In the genomic region with DNA sequence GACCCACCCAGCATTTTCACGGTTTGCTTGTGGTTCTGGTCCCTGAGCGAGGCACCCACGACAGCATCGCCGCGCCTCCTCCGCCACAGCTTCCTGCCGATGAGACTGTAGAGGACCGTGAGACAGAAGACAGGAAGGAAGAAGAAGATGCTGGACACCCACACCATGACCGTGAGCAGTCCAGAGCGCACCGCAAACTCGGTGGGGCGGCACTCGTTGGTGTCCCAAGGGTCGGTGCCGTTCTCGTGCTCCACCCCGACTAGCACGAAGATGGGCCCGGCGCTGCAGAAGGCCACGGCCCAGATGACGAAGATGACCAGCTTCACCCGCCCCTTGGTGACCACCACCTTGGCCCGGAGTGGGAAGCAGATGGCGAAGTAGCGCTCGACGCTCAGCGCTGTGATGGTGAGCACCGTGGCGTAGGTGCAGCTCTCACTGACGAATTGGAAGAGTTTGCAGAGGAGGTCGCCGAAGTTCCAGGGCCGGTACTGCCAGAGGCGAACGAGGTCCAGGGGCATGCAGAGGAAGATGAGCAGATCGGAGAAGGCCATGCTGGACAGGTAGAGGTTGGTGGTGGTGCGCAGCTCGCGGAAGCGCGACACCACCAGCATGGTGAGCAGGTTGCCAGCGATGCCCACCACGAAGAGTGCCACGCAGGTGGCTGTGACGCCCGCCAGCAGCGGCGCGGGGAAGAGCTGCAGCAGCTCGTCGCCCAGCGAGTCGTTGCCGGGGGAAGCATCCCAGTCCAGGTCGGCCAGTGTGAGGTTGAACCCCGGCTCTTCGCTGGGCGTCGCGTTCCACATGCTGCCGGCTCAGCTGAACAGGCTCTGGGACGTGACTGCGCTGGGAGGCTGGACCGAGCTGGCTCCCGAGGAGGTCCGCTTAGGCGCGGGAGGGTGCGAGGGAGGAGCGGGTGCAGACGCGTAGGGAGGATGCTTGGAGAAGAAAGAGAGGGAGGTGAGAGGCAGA, we compare ENCODE assay signal across 14 cellular contexts. TPM values are rescaled to one million over a fixed set of nuclear protein-coding genes. Genes with fewer than 3 reads are reported as not detected.
DNase-seq lines count a peak whose midpoint lies in the region; ATAC-seq and TF ChIP-seq lines count a peak whose summit lies in the region.
"Had no signal": no experiment of that assay in that cellular context is flagged by ENCODE, and none has a peak within 500 bp of the region (broad histone marks: within the 10 kb centered on the region; RNA-seq: fewer than 3 reads in every experiment).

A gene with protein sequence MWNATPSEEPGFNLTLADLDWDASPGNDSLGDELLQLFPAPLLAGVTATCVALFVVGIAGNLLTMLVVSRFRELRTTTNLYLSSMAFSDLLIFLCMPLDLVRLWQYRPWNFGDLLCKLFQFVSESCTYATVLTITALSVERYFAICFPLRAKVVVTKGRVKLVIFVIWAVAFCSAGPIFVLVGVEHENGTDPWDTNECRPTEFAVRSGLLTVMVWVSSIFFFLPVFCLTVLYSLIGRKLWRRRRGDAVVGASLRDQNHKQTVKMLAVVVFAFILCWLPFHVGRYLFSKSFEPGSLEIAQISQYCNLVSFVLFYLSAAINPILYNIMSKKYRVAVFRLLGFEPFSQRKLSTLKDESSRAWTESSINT (minus strand): TSS at position 846 of the 969 bp plus-strand sequence. CDS start 43 bp downstream, at position 803.

- H3K36me3 Mint-ChIP-seq in GM23338 (ENCODE audit: low read depth) (peaks cover 7% of the 10 kb centered on the region; the same call in 1 of the 3 replicates), immature natural killer cell (peaks cover 0 to 11% (median 0%) of the 10 kb centered on the region in 3 donors)

- H3K4me1 Mint-ChIP-seq in GM23338 = peaks cover 22% of the 10 kb centered on the region
- peaks cover 35 to 36% of the 10 kb centered on the region in 2 donors for H3K4me1 Mint-ChIP-seq in immature natural killer cell

- H3K27me3 ChIP-seq in GM23338 (ENCODE audit: insufficient read depth) = peaks cover 75% of the 10 kb centered on the region

- no peaks in the 10 kb centered on the region for H3K79me2 ChIP-seq in GM23338 (replicated peaks; ENCODE audit: insufficient read depth)

- H3K9me3 Mint-ChIP-seq in GM23338 (peaks cover 4% of the 10 kb centered on the region; the same call in 2 of the 3 replicates), immature natural killer cell (peaks cover 0 to 13% (median 0%) of the 10 kb centered on the region in 6 donors)

- no peak within 1 kb of the TSS for H3K27ac Mint-ChIP-seq in GM23338
- H3K27ac Mint-ChIP-seq in immature natural killer cell = peak within 1 kb of the TSS; percentile 31 to 92 (median 84)

- no peaks in the 10 kb centered on the region for H3F3A ChIP-seq in GM23338 (replicated peaks; ENCODE audit: low read depth)

- peaks cover 17% of the 10 kb centered on the region for H3K4me1 ChIP-seq in GM23338 (ENCODE audit: insufficient read depth)

- no peaks in the 10 kb centered on the region for H4K20me1 ChIP-seq in GM23338 (replicated peaks; ENCODE audit: insufficient read depth)

- no peaks in the 10 kb centered on the region for H3K36me3 ChIP-seq in GM23338 (ENCODE audit: insufficient read depth)
- H3K36me3 ChIP-seq: esophagus squamous epithelium had no signal

- H3K9me2 ChIP-seq in GM23338 (ENCODE audit: insufficient read depth) = no peaks in the 10 kb centered on the region

- ATAC-seq in GM23338 = peak; percentile 54
- no peak for ATAC-seq in GM18873 (IDR thresholded peaks at IDR 0.05; ENCODE audit: low FRiP score, unreplicated experiment)
- no peak for ATAC-seq in GM21737 (IDR thresholded peaks at IDR 0.05; ENCODE audit: unreplicated experiment)
- ATAC-seq: body of pancreas, PC-3 had no signal

- H3K27ac ChIP-seq in GM23338 (ENCODE audit: low read depth) = no peak within 1 kb of the TSS
- H3K27ac ChIP-seq: body of pancreas, esophagus squamous epithelium had no signal

- H3K4me3 ChIP-seq in GM23338 = peak within 1 kb of the TSS; percentile 55
- H3K4me3 ChIP-seq: body of pancreas had no signal

- peak within 1 kb of the TSS; percentile 71 for H3K4me3 Mint-ChIP-seq in GM23338
- H3K4me3 Mint-ChIP-seq in immature natural killer cell = peak within 1 kb of the TSS; percentile 83 to 90 (median 86)

- DNase-seq in AG20443 (ENCODE audit: low spot score) (peak; percentile 12), GM23338 (ENCODE audit: low spot score) (peak; percentile 51), activated gamma-delta T cell treated with Interleukin-2 at 50 U/mL for 16 hours (peak; percentile 7), immature natural killer cell (peak; percentile 69 to 74 (median 72)), dedifferentiated amniotic fluid mesenchymal stem cell (ENCODE audit: extremely low spot score) (no peak), SW 1271 (lab: John Stamatoyannopoulos, UW) (no peak)
- DNase-seq: esophagus squamous epithelium, NCI-H187, PC-3 had no signal

- H3K4me2 ChIP-seq in GM23338 = peak within 1 kb of the TSS; percentile 87

- peak within 1 kb of the TSS; percentile 58 for H2AFZ ChIP-seq in GM23338

- no peak for TF ChIP-seq CTCF in GM23338 (conservative IDR thresholded peaks at IDR 0.05; ENCODE audit: low read depth in 2 of 2)

- H3K27me3 Mint-ChIP-seq in GM23338 (ENCODE audit: insufficient read depth, low read depth, poor library complexity) = peaks cover 46% of the 10 kb centered on the region
- H3K27me3 Mint-ChIP-seq in immature natural killer cell (ENCODE audit: low read depth in 3 of 3) = peaks cover 29 to 41% (median 34%) of the 10 kb centered on the region in 3 donors

TF ChIP-seq in GM23338, 12 proteins besides CTCF, POLR2A, EP300 and RAD21 (continues in another document):
- TF ChIP-seq STAT1 (IDR thresholded peaks at IDR 0.05; ENCODE audit: unreplicated experiment) (no peak), EZH2 (IDR thresholded peaks at IDR 0.05; ENCODE audit: low read depth, unreplicated experiment) (peak; percentile 53), EZH2phosphoT487 (IDR thresholded peaks at IDR 0.05; ENCODE audit: unreplicated experiment) (no peak), ZNF462 (CRISPR knock-in tag; IDR thresholded peaks at IDR 0.05) (no peak), NANOG (IDR thresholded peaks at IDR 0.05; ENCODE audit: borderline replicate concordance) (no peak), POLR2AphosphoS5 (IDR thresholded peaks at IDR 0.05; ENCODE audit: low read depth) (no peak), CREB1 (CRISPR knock-in tag; IDR thresholded peaks at IDR 0.05; ENCODE audit: low read depth) (peak; percentile 4; the same call in 1 of the 2 replicates)

RNA-seq across cellular contexts. Expression of the gene that starts here (rescaled TPM):
- not detected in 2 replicates for total RNA-seq in GM23338 (2014; rRNA removed; shearing (Covaris generic))
- polyA plus RNA-seq in GM23338 (2016; fragmentation: Nextera tagmentation; extraction: Ambion mirVana) (not detected in 2 replicates), immature natural killer cell (1 to 10 TPM in 2 of 3 donors, not detected in 1; 2.1 to 4.3 TPM)
- total RNA-seq: esophagus squamous epithelium, PC-3, progenitor cell of endocrine pancreas had no signal
- polyA plus RNA-seq: CD14-positive monocyte had no signal

Comparison
In these comparisons a context has a peak if more than half of its experiments do, and no peak if none do; other contexts are left out.
1. Peak in DNase-seq, ATAC-seq, H3K4me3 ChIP-seq and H3K4me2 ChIP-seq in GM23338; RNA of the gene not detected or under 1 TPM.
2. DNase-seq: peak in AG20443 (single experiment), activated gamma-delta T cell treated with Interleukin-2 at 50 U/mL for 16 hours (single experiment) and immature natural killer cell (3 of 3); none in dedifferentiated amniotic fluid mesenchymal stem cell (single experiment) and SW 1271 (0 of 2).